In genomic region chr6:21556968-21557721, GRCh38 we compare ENCODE assay signal across 18 cellular contexts. TPM values are rescaled to one million over a fixed set of nuclear protein-coding genes. Genes with fewer than 3 reads are reported as not detected.
DNase-seq lines count a peak whose midpoint lies in the region; ATAC-seq and TF ChIP-seq lines count a peak whose summit lies in the region.
"Had no signal": no experiment of that assay in that cellular context is flagged by ENCODE, and none has a peak within 500 bp of the region (broad histone marks: within the 10 kb centered on the region; RNA-seq: fewer than 3 reads in every experiment).

No MANE protein-coding gene starts in this region.

- H3K4me1 Mint-ChIP-seq in nephron (no peaks in the 10 kb centered on the region), Caco-2 (ENCODE audit: low read depth, unreplicated experiment) (no peaks in the 10 kb centered on the region)
- H3K4me1 Mint-ChIP-seq: endodermal cell; naive thymus-derived CD4-positive, alpha-beta T cell had no signal

- H3K4me3 Mint-ChIP-seq in nephron, result no peak overlapping the region
- H3K4me3 Mint-ChIP-seq in Caco-2 (ENCODE audit: unreplicated experiment), result no peak overlapping the region
- H3K4me3 Mint-ChIP-seq: activated CD8-positive, alpha-beta T cell treated with anti-CD3 and anti-CD28 coated beads for 36 hours; activated T-helper 1 cell treated with anti-CD3 and anti-CD28 coated beads, Interleukin-12 subunit alpha, Interleukin-12 subunit beta, Interleukin-2, Interleukin-4 antibody, amounts not matched to agents 30 ng/mL and 10 ng/mL and 1 ng/mL, durations not matched to agents 14 hours and 24 hours and 36 hours; endodermal cell; naive thymus-derived CD4-positive, alpha-beta T cell had no signal

- H3K4me3 ChIP-seq in Caco-2 (ENCODE audit: low read depth, low read length), result no peak overlapping the region
- H3K4me3 ChIP-seq: lung, psoas muscle had no signal

- TF ChIP-seq CTCF in nephron (IDR thresholded peaks at IDR 0.05; ENCODE audit: unreplicated experiment in 3 of 3) (no peak), Caco-2 (IDR thresholded peaks at IDR 0.05; ENCODE audit: insufficient read depth in 1 of 2, low read depth in 1 of 2, low read length in 1 of 2, severe bottlenecking in 1 of 2, unreplicated experiment in 1 of 2) (no peak)

- no peak for ATAC-seq in HG02870 (IDR thresholded peaks at IDR 0.05; ENCODE audit: unreplicated experiment)
- ATAC-seq: activated CD8-positive, alpha-beta T cell treated with anti-CD3 and anti-CD28 coated beads for 36 hours; naive thymus-derived CD4-positive, alpha-beta T cell had no signal

- CTCF ChIA-PET in Caco-2 (lab: Charles Lee), result no interaction called here

- POLR2A ChIA-PET in Caco-2 (lab: Charles Lee), result no interaction called here

- H3K27me3 ChIP-seq in Caco-2 (replicated peaks; ENCODE audit: control insufficient read depth, insufficient read depth, low read length), result no peaks in the 10 kb centered on the region

- no peaks in the 10 kb centered on the region for H3K9me3 Mint-ChIP-seq in nephron
- no peaks in the 10 kb centered on the region for H3K9me3 Mint-ChIP-seq in Caco-2 (ENCODE audit: unreplicated experiment)
- H3K9me3 Mint-ChIP-seq: activated CD8-positive, alpha-beta T cell treated with anti-CD3 and anti-CD28 coated beads for 36 hours; naive thymus-derived CD4-positive, alpha-beta T cell had no signal

- no peaks in the 10 kb centered on the region for H3K36me3 Mint-ChIP-seq in nephron (ENCODE audit: low read depth)
- no peaks in the 10 kb centered on the region for H3K36me3 Mint-ChIP-seq in Caco-2 (ENCODE audit: insufficient read depth, unreplicated experiment)
- H3K36me3 Mint-ChIP-seq: naive thymus-derived CD4-positive, alpha-beta T cell had no signal

- DNase-seq in COLO829 (ENCODE audit: low spot score) (peak; percentile 30), NCI-H446 (lab: John Stamatoyannopoulos, UW) (peak; percentile 13 to 17), dermis blood vessel endothelial cell (peak; percentile 71), NCI-H128 (lab: John Stamatoyannopoulos, UW; ENCODE audit: unreplicated experiment) (no peak), Caco-2 (no peak), retina (no peak)
- DNase-seq: activated CD8-positive, alpha-beta T cell treated with anti-CD3 and anti-CD28 coated beads for 36 hours; central memory CD4-positive, alpha-beta T cell; endodermal cell; GDM1; naive thymus-derived CD4-positive, alpha-beta T cell; NCI-H2107; psoas muscle; WERI-Rb-1 had no signal

- intact Hi-C loops in Caco-2 (cut with micrococcal nuclease; ENCODE audit: unreplicated experiment), result no loop called here

- no peaks in the 10 kb centered on the region for H3K4me1 ChIP-seq in Caco-2
- H3K4me1 ChIP-seq: psoas muscle had no signal

- BruUV-seq in Caco-2 (replicated peaks; lab: Mats Ljungman, UMichigan), result no TSS peak

- H3K27ac Mint-ChIP-seq in nephron (peak overlapping the region in 2 of 3 experiments; percentile 46 to 47), Caco-2 (ENCODE audit: unreplicated experiment) (no peak overlapping the region)
- H3K27ac Mint-ChIP-seq: activated CD8-positive, alpha-beta T cell treated with anti-CD3 and anti-CD28 coated beads for 36 hours; activated T-helper 1 cell treated with anti-CD3 and anti-CD28 coated beads, Interleukin-12 subunit alpha, Interleukin-12 subunit beta, Interleukin-2, Interleukin-4 antibody, amounts not matched to agents 30 ng/mL and 10 ng/mL and 1 ng/mL, durations not matched to agents 14 hours and 24 hours and 36 hours; endodermal cell; naive thymus-derived CD4-positive, alpha-beta T cell had no signal

- H3K9me3 ChIP-seq in Caco-2, result no peaks in the 10 kb centered on the region
- H3K9me3 ChIP-seq: psoas muscle had no signal

- H3K36me3 ChIP-seq in Caco-2 (ENCODE audit: control insufficient read depth, insufficient read depth, low read length), result no peaks in the 10 kb centered on the region
- H3K36me3 ChIP-seq: WERI-Rb-1 had no signal

- H3K27me3 Mint-ChIP-seq in nephron (ENCODE audit: low read depth) (no peaks in the 10 kb centered on the region), Caco-2 (ENCODE audit: insufficient read depth, unreplicated experiment) (no peaks in the 10 kb centered on the region)
- H3K27me3 Mint-ChIP-seq: activated CD8-positive, alpha-beta T cell treated with anti-CD3 and anti-CD28 coated beads for 36 hours had no signal

RNA-seq across cellular contexts. Expression of gene SOX4, which starts 36.4 kb away (rescaled TPM):
- total RNA-seq in dermis blood vessel endothelial cell (60.2 and 73.5 TPM in 2 replicates), Caco-2 (2022) (76.8 and 77.3 TPM in 2 replicates)

Comparison
In these comparisons a context has a peak if more than half of its experiments do, and no peak if none do; other contexts are left out.
1. DNase-seq: peak in COLO829 (single experiment), NCI-H446 (2 of 2) and dermis blood vessel endothelial cell (single experiment); none in NCI-H128 (single experiment), Caco-2 (0 of 2) and retina (single experiment).